ENCODE assay signal across 9 cellular contexts in the genomic region with DNA sequence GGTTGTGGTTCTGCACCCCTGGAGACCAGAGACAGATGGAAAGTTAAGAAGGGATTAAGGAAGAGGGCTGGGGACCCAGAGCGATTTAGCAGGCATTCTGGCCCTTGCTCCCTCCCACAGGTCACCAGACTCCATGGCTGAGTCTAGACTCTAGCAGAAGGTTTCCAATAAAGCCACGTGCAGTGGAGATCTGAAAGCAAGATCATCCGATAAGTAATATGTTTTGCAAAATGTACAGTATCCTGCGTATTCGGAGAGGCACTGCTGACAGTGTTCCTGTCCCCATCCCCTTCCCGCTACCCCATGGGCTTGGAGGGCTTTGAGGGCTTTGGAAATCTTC. TPM values are rescaled to one million over a fixed set of nuclear protein-coding genes. Genes with fewer than 3 reads are reported as not detected.
DNase-seq lines count a peak whose midpoint lies in the region; ATAC-seq and TF ChIP-seq lines count a peak whose summit lies in the region.
"Had no signal": no experiment of that assay in that cellular context is flagged by ENCODE, and none has a peak within 500 bp of the region (broad histone marks: within the 10 kb centered on the region; RNA-seq: fewer than 3 reads in every experiment).

No MANE protein-coding gene starts in this region.

- peak overlapping the region; percentile 95 to 100 (median 99) for H3K4me3 Mint-ChIP-seq in CD4-positive, alpha-beta memory T cell
- peak overlapping the region; percentile 95 for H3K4me3 Mint-ChIP-seq in natural killer cell treated with Interleukin-12 subunit alpha and Interleukin-12 subunit beta and Interleukin-15 and Interleukin-18, amount 100 ng/mL, for 72 hours

- H3K27me3 ChIP-seq in CD4-positive, alpha-beta memory T cell (ENCODE audit: insufficient read depth, low read length), result no peaks in the 10 kb centered on the region
- H3K27me3 ChIP-seq in duodenal mucosa (ENCODE audit: control insufficient read depth in 1 of 2, insufficient read depth in 2 of 2, low read length in 2 of 2), result no peaks in the 10 kb centered on the region

- CTCF ChIA-PET in CD4-positive, alpha-beta memory T cell (lab: Charles Lee; ENCODE audit: partially characterized antibody), result interaction anchor here (0.9 to 1.9 kb wide), 15 partner anchors 9 to 127 kb away, joined by 3 to 14 read pairs (median 4); no protein-coding TSS in a partner anchor

- peaks cover 47% of the 10 kb centered on the region for H3K4me1 ChIP-seq in CD4-positive, alpha-beta memory T cell (ENCODE audit: insufficient read depth, low read length)
- peaks cover 19 to 28% of the 10 kb centered on the region in 2 donors for H3K4me1 ChIP-seq in duodenal mucosa (ENCODE audit: control insufficient read depth in 1 of 2, insufficient read depth in 2 of 2, low read length in 2 of 2)

- no peaks in the 10 kb centered on the region for H3K9me3 Mint-ChIP-seq in CD4-positive, alpha-beta memory T cell
- no peaks in the 10 kb centered on the region for H3K9me3 Mint-ChIP-seq in natural killer cell treated with Interleukin-12 subunit alpha and Interleukin-12 subunit beta and Interleukin-15 and Interleukin-18, amount 100 ng/mL, for 72 hours

- peak overlapping the region; percentile 87 to 99 (median 96) for H3K27ac Mint-ChIP-seq in CD4-positive, alpha-beta memory T cell
- no peak overlapping the region for H3K27ac Mint-ChIP-seq in natural killer cell treated with Interleukin-12 subunit alpha and Interleukin-12 subunit beta and Interleukin-15 and Interleukin-18, amount 100 ng/mL, for 72 hours

- H3K4me1 Mint-ChIP-seq in CD4-positive, alpha-beta memory T cell, result peaks cover 31 to 70% (median 44%) of the 10 kb centered on the region in 4 donors
- H3K4me1 Mint-ChIP-seq in natural killer cell treated with Interleukin-12 subunit alpha and Interleukin-12 subunit beta and Interleukin-15 and Interleukin-18, amount 100 ng/mL, for 72 hours (ENCODE audit: low read depth in 2 of 2), result peaks cover 32 to 43% of the 10 kb centered on the region in 2 donors

- no peaks in the 10 kb centered on the region for H3K27me3 Mint-ChIP-seq in CD4-positive, alpha-beta memory T cell
- no peaks in the 10 kb centered on the region for H3K27me3 Mint-ChIP-seq in natural killer cell treated with Interleukin-12 subunit alpha and Interleukin-12 subunit beta and Interleukin-15 and Interleukin-18, amount 100 ng/mL, for 72 hours

- H3K36me3 Mint-ChIP-seq in CD4-positive, alpha-beta memory T cell, result peaks cover 16 to 28% of the 10 kb centered on the region in 2 donors
- H3K36me3 Mint-ChIP-seq in natural killer cell treated with Interleukin-12 subunit alpha and Interleukin-12 subunit beta and Interleukin-15 and Interleukin-18, amount 100 ng/mL, for 72 hours, result peaks cover 6% of the 10 kb centered on the region

- peak overlapping the region in 1 of 2 donors; percentile 78 for H3K9ac ChIP-seq in duodenal mucosa (ENCODE audit: low read depth in 1 of 2, low read length in 2 of 2)

- intact Hi-C loops in CD4-positive, alpha-beta memory T cell (cut with micrococcal nuclease), result loop anchor here (10.0 kb wide), 1 partner anchor 713 kb away; a partner anchor contains a TSS

- peak in 1 of 2 donors; percentile 1 for ATAC-seq in natural killer cell treated with Interleukin-12 subunit alpha and Interleukin-12 subunit beta and Interleukin-15 and Interleukin-18, amount 100 ng/mL, for 72 hours
- ATAC-seq in HG03139 (IDR thresholded peaks at IDR 0.05; ENCODE audit: unreplicated experiment) (no peak), HG02981 (IDR thresholded peaks at IDR 0.05; ENCODE audit: unreplicated experiment) (no peak)

- peak overlapping the region in 1 of 2 donors; percentile 85 for H3K4me3 ChIP-seq in CD4-positive, alpha-beta memory T cell (ENCODE audit: low read length in 2 of 2)
- H3K4me3 ChIP-seq in LNCaP clone FGC (ENCODE audit: low read depth, low read length) (peak overlapping the region; percentile 47), duodenal mucosa (ENCODE audit: low read depth in 1 of 2, low read length in 2 of 2) (peak overlapping the region; percentile 78 to 89)

- no peaks in the 10 kb centered on the region for H3K9me3 ChIP-seq in CD4-positive, alpha-beta memory T cell (ENCODE audit: control insufficient read depth in 1 of 2, low read length in 2 of 2)
- H3K9me3 ChIP-seq in duodenal mucosa (ENCODE audit: control insufficient read depth in 1 of 2, low read length in 2 of 2), result no peaks in the 10 kb centered on the region

- no peak for TF ChIP-seq CTCF in LNCaP clone FGC (IDR thresholded peaks at IDR 0.05; ENCODE audit: control insufficient read depth, extremely low read depth, insufficient read depth)

- POLR2A ChIA-PET in CD4-positive, alpha-beta memory T cell (lab: Charles Lee; ENCODE audit: partially characterized antibody), result interaction anchor here (0.9 to 15.1 kb wide), 15 partner anchors 9 to 1023 kb away, joined by 3 to 453 read pairs (median 7); a partner anchor contains a TSS

- DNase-seq in CD4-positive, alpha-beta memory T cell, result peak in 3 of 5 donors; percentile 36 to 74 (median 50)
- no peak for DNase-seq in LNCaP clone FGC (ENCODE audit: low read depth)
- DNase-seq in natural killer cell treated with Interleukin-12 subunit alpha and Interleukin-12 subunit beta and Interleukin-15 and Interleukin-18, amount 100 ng/mL, for 72 hours (ENCODE audit: low spot score), result no peak
- no peak for DNase-seq in HuH-7 (ENCODE audit: low spot score)
- DNase-seq in SIG-M5 (lab: John Stamatoyannopoulos, UW), result no peak

- peak overlapping the region; percentile 87 for H3K27ac ChIP-seq in CD4-positive, alpha-beta memory T cell (ENCODE audit: low read depth, low read length)
- no peak overlapping the region for H3K27ac ChIP-seq in duodenal mucosa (ENCODE audit: low read depth, low read length)
- H3K27ac ChIP-seq: epithelial cell of prostate had no signal

- no peaks in the 10 kb centered on the region for H3K36me3 ChIP-seq in CD4-positive, alpha-beta memory T cell (ENCODE audit: insufficient read depth, low read length)
- H3K36me3 ChIP-seq in duodenal mucosa (ENCODE audit: control insufficient read depth in 1 of 2, insufficient read depth in 2 of 2, low read length in 2 of 2), result no peaks in the 10 kb centered on the region

RNA-seq across cellular contexts. Expression of a gene that starts 0.5 kb away (rescaled TPM):
- total RNA-seq in CD4-positive, alpha-beta memory T cell, result 10 to 100 TPM; 32.5 TPM
- polyA plus RNA-seq in CD4-positive, alpha-beta memory T cell, result 10 to 100 TPM in 1 of 2 donors, 1 to 10 TPM in 1; 6.9 to 18.9 TPM
- total RNA-seq in natural killer cell treated with Interleukin-12 subunit alpha and Interleukin-12 subunit beta and Interleukin-15 and Interleukin-18, amount 100 ng/mL, for 72 hours, result 10 to 100 TPM; 11.6 to 24.0 TPM

Comparison
In these comparisons a context has a peak if more than half of its experiments do, and no peak if none do; other contexts are left out.
1. DNase-seq: peak in CD4-positive, alpha-beta memory T cell (3 of 5); none in LNCaP clone FGC (single experiment), natural killer cell treated with Interleukin-12 subunit alpha and Interleukin-12 subunit beta and Interleukin-15 and Interleukin-18, amount 100 ng/mL, for 72 hours (single experiment), HuH-7 (single experiment) and SIG-M5 (single experiment).
2. H3K27ac Mint-ChIP-seq: peak in CD4-positive, alpha-beta memory T cell (7 of 7); none in natural killer cell treated with Interleukin-12 subunit alpha and Interleukin-12 subunit beta and Interleukin-15 and Interleukin-18, amount 100 ng/mL, for 72 hours (0 of 2).